ENCODE assay signal across 8 cellular contexts in genomic region chr10:25758041-25758457, GRCh38.
A peak's percentile ranks its signal among the peaks of the same experiment; 100 is the strongest.
DNase-seq lines count a peak whose midpoint lies in the region; ATAC-seq, FAIRE-seq and TF ChIP-seq lines count a peak whose summit lies in the region.

No MANE protein-coding gene starts in this region.

- POLR2A ChIA-PET in HEK293 (lab: Yijun Ruan, JAX) = no interaction called here

- H3K27ac ChIP-seq in HEK293 (ENCODE audit: extremely low read depth, low read depth, low read length) = no peak overlapping the region

- FAIRE-seq in D721Med (lab: Jason Lieb, UNC) = peak; percentile 80

- no peak for ATAC-seq in HG02588 (IDR thresholded peaks at IDR 0.05; ENCODE audit: unreplicated experiment)

- H3K36me3 ChIP-seq in HEK293 (ENCODE audit: control insufficient read depth in 2 of 2, insufficient read depth in 1 of 2, low read length in 2 of 2) (no peaks in the 10 kb centered on the region), endocrine pancreas (ENCODE audit: control insufficient read depth, insufficient read depth, low read length) (no peaks in the 10 kb centered on the region), MG63 (no peaks in the 10 kb centered on the region)

- no peak overlapping the region for H3K9ac ChIP-seq in endocrine pancreas (ENCODE audit: control insufficient read depth, insufficient read depth, low read length)

- intact Hi-C loops in lower leg skin (cut with DNase I; ENCODE audit: low total_unique reads) = no loop called here

- CTCF ChIA-PET in HEK293 (lab: Yijun Ruan, JAX) = interaction anchor here (0.6 to 2.8 kb wide), 40 partner anchors 10 to 1808 kb away, joined by 3 to 32 read pairs (median 4); no protein-coding TSS in a partner anchor

- DNase-seq in D721Med (ENCODE audit: insufficient read length, low spot score) (no peak), NCI-H748 (lab: John Stamatoyannopoulos, UW; ENCODE audit: unreplicated experiment) (peak; percentile 94), retina (peak; percentile 73), lower leg skin (ENCODE audit: low spot score in 2 of 2) (no peak), MG63 (no peak)

- H3K4me3 ChIP-seq in HEK293 (ENCODE audit: low read depth, low read length) = no peak overlapping the region
- peak overlapping the region; percentile 71 for H3K4me3 ChIP-seq in endocrine pancreas (ENCODE audit: control insufficient read depth, insufficient read depth, low read length)
- no peak overlapping the region for H3K4me3 ChIP-seq in lower leg skin (ENCODE audit: low read depth, poor library complexity, severe bottlenecking)
- no peak overlapping the region for H3K4me3 ChIP-seq in MG63

- no peak for TF ChIP-seq POLR2A in lower leg skin (IDR thresholded peaks at IDR 0.05)

- TF ChIP-seq CTCF in D721Med (IDR thresholded peaks at IDR 0.05; ENCODE audit: insufficient read depth, missing control alignments) (peak; percentile 96), HEK293 (tag by site-specific recombination; IDR thresholded peaks at IDR 0.05) (peak; percentile 42), lower leg skin (IDR thresholded peaks at IDR 0.05) (no peak)

- H3K27me3 ChIP-seq in endocrine pancreas (ENCODE audit: control insufficient read depth, insufficient read depth, low read length) (no peaks in the 10 kb centered on the region), MG63 (no peaks in the 10 kb centered on the region; the same call in 1 of the 2 replicates)

- H3K4me1 ChIP-seq in HEK293 (ENCODE audit: control insufficient read depth, insufficient read depth, low read length) = no peaks in the 10 kb centered on the region
- peaks cover 10% of the 10 kb centered on the region for H3K4me1 ChIP-seq in endocrine pancreas (ENCODE audit: control insufficient read depth, insufficient read depth, low read length)

- H3K9me3 ChIP-seq in HEK293 (ENCODE audit: control insufficient read depth, insufficient read depth, low read depth, low read length) = no peaks in the 10 kb centered on the region
- H3K9me3 ChIP-seq in endocrine pancreas (ENCODE audit: control insufficient read depth, low read length) = no peaks in the 10 kb centered on the region
- H3K9me3 ChIP-seq in MG63 = no peaks in the 10 kb centered on the region

TF ChIP-seq in HEK293, 187 proteins besides CTCF, POLR2A, EP300 and RAD21:
- TF ChIP-seq ZBTB44 (tag by site-specific recombination; IDR thresholded peaks at IDR 0.05) (no peak), ZNF558 (tag by site-specific recombination; IDR thresholded peaks at IDR 0.05) (no peak), PBX3 (CRISPR knock-in tag; IDR thresholded peaks at IDR 0.05) (no peak), ZNF274 (IDR thresholded peaks at IDR 0.05; ENCODE audit: low read length) (no peak), ZNF274 (tag by site-specific recombination; IDR thresholded peaks at IDR 0.05; ENCODE audit: borderline replicate concordance) (no peak), ZNF654 (tag by site-specific recombination; IDR thresholded peaks at IDR 0.05; ENCODE audit: low read depth) (peak; percentile 75), ZSCAN30 (tag by site-specific recombination; IDR thresholded peaks at IDR 0.05) (no peak), ZNF10 (tag by site-specific recombination; IDR thresholded peaks at IDR 0.05) (no peak), GLIS1 (tag by site-specific recombination; IDR thresholded peaks at IDR 0.05) (peak; percentile 80), ZBTB48 (tag by site-specific recombination; IDR thresholded peaks at IDR 0.05) (no peak), ZNF133 (tag by site-specific recombination; IDR thresholded peaks at IDR 0.05) (no peak), ZNF560 (tag by site-specific recombination; IDR thresholded peaks at IDR 0.05; ENCODE audit: borderline replicate concordance) (no peak)
- TF ChIP-seq, protein P1, sequence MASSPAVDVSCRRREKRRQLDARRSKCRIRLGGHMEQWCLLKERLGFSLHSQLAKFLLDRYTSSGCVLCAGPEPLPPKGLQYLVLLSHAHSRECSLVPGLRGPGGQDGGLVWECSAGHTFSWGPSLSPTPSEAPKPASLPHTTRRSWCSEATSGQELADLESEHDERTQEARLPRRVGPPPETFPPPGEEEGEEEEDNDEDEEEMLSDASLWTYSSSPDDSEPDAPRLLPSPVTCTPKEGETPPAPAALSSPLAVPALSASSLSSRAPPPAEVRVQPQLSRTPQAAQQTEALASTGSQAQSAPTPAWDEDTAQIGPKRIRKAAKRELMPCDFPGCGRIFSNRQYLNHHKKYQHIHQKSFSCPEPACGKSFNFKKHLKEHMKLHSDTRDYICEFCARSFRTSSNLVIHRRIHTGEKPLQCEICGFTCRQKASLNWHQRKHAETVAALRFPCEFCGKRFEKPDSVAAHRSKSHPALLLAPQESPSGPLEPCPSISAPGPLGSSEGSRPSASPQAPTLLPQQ (tag by site-specific recombination; IDR thresholded peaks at IDR 0.05) = no peak

Comparison
In these comparisons a context has a peak if more than half of its experiments do, and no peak if none do; other contexts are left out.
1. DNase-seq: peak in NCI-H748 (single experiment) and retina (single experiment); none in D721Med (single experiment), lower leg skin (0 of 2) and MG63 (single experiment).
2. CTCF ChIP-seq: peak in D721Med (single experiment) and HEK293 (single experiment); none in lower leg skin (0 of 3).